Comparison of ENCODE assay signal across 8 cellular contexts in the genomic region with DNA sequence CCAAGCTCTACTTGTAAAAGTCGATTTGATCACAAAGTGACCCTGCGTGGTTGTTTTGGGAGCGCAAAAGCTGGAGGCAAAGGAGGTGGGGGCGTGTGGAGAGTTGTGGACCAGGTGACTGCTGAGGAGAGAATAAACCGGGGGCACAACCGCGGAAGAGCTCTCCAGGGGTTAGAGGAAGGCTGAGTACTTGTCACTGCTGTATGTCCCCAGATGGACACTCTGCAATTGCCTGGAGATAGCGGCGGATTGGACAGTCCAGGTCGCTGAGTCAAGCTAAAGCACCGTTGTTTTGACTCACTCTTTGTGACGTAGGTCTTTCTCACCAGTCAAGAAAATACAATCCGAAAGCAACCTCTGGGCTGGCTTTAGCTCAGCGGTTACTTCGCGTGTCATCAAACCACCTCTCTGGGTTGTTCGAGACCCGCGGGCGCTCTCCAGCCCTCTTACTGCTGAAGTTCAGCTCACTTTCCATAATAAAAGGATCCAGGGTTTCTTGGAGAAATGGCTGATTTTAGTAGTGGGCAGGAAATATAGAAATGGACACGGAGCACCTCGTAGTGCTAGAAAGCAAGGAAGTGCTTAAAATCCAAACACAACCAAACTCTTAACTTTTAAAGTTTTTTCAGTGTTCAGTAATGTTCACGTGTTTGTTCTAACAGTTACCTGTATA. TPM values are rescaled to one million over a fixed set of nuclear protein-coding genes. Genes with fewer than 3 reads are reported as not detected.
DNase-seq lines count a peak whose midpoint lies in the region; ATAC-seq and TF ChIP-seq lines count a peak whose summit lies in the region.

No MANE protein-coding gene starts in this region.

- no peak overlapping the region for H2AFZ ChIP-seq in ACC112 (ENCODE audit: low read length, unreplicated experiment)

- H3K4me1 ChIP-seq in ACC112 (ENCODE audit: control insufficient read depth, insufficient read depth, low read length, unreplicated experiment) = peaks cover 3% of the 10 kb centered on the region
- 0 out of 2 replicates have a peak, but pooled peaks cover 6% of the 10 kb centered on the region for H3K4me1 ChIP-seq in Panc1 (ENCODE audit: control insufficient read depth, insufficient read depth, low read length)

- in situ Hi-C loops in Panc1 (cut with HindIII; ENCODE audit: low pct_unique_long_range_greater_than_20kb, low sequenced_read_pairs) = no loop called here

- H3K79me2 ChIP-seq in ACC112 (ENCODE audit: control insufficient read depth, insufficient read depth, low read length, unreplicated experiment) = no peaks in the 10 kb centered on the region

- ATAC-seq in GM18907 (IDR thresholded peaks at IDR 0.05; ENCODE audit: unreplicated experiment) = peak; percentile 84
- peak; percentile 83 for ATAC-seq in HG03135 (IDR thresholded peaks at IDR 0.05; ENCODE audit: unreplicated experiment)
- ATAC-seq in Panc1 = peak; percentile 98

- intact Hi-C loops in Panc1 (cut with micrococcal nuclease; ENCODE audit: unreplicated experiment) = no loop called here

- peaks cover 22% of the 10 kb centered on the region for H3K27me3 Mint-ChIP-seq in progenitor cell of endocrine pancreas

- no peak overlapping the region for H3K27ac ChIP-seq in ACC112 (ENCODE audit: low read depth, low read length)
- peak overlapping the region; percentile 57; the same call in 1 of the 2 replicates for H3K27ac ChIP-seq in Panc1 (ENCODE audit: low read length)

- TF ChIP-seq CTCF in Panc1 (IDR thresholded peaks at IDR 0.05) = no peak
- TF ChIP-seq CTCF in progenitor cell of endocrine pancreas (IDR thresholded peaks at IDR 0.05; ENCODE audit: unreplicated experiment) = no peak

- BruUV-seq in Panc1 (replicated peaks; lab: Mats Ljungman, UMichigan) = no TSS peak

- H3K27ac Mint-ChIP-seq in progenitor cell of endocrine pancreas = peak overlapping the region; percentile 95

- H3K36me3 ChIP-seq in ACC112 (ENCODE audit: insufficient read depth, low read length) = no peaks in the 10 kb centered on the region
- H3K36me3 ChIP-seq in Panc1 (ENCODE audit: control insufficient read depth, insufficient read depth, low read length) = no peaks in the 10 kb centered on the region

- no peaks in the 10 kb centered on the region for H3K4me1 Mint-ChIP-seq in progenitor cell of endocrine pancreas (ENCODE audit: low read depth)

- H3K27me3 ChIP-seq in ACC112 (ENCODE audit: insufficient read depth, low read length) = 0 out of 2 replicates have a peak, but pooled peaks cover 7% of the 10 kb centered on the region
- H3K27me3 ChIP-seq in Panc1 (ENCODE audit: control insufficient read depth, insufficient read depth, low read length) = no peaks in the 10 kb centered on the region

- CTCF ChIA-PET in Panc1 (lab: Charles Lee) = interaction anchor here (0.8 kb wide), 1 partner anchor 34 kb away, joined by 5 read pairs; no protein-coding TSS in a partner anchor

- H3K36me3 Mint-ChIP-seq in progenitor cell of endocrine pancreas (ENCODE audit: insufficient read depth) = no peaks in the 10 kb centered on the region

- H3K9me3 ChIP-seq in Panc1 (ENCODE audit: control insufficient read depth, insufficient read depth, low read depth, low read length) = no peaks in the 10 kb centered on the region

- no peaks in the 10 kb centered on the region for H3K9me3 Mint-ChIP-seq in progenitor cell of endocrine pancreas (ENCODE audit: low read depth)

- POLR2A ChIA-PET in Panc1 (lab: Charles Lee) = no interaction called here

- H3K4me3 ChIP-seq in ACC112 (ENCODE audit: low read depth, low read length) = peak overlapping the region; percentile 67
- H3K4me3 ChIP-seq in Panc1 (ENCODE audit: low read depth in 2 of 2, low read length in 2 of 2) = peak overlapping the region; percentile 53 to 60

- peak overlapping the region; percentile 75 for H3K4me3 Mint-ChIP-seq in progenitor cell of endocrine pancreas (ENCODE audit: low read depth)

- DNase-seq in Panc1 (ENCODE audit: low read depth, low spot score) = peak; percentile 99
- peak; percentile 57 for DNase-seq in activated T-helper 9 cell treated with anti-CD3 and anti-CD28 coated beads, Interleukin-2, amount 50 U/mL, for 16 hours (ENCODE audit: low read depth)
- DNase-seq in foreskin melanocyte = peak; percentile 45
- DNase-seq in progenitor cell of endocrine pancreas (ENCODE audit: low spot score, unreplicated experiment) = peak; percentile 50
- no peak for DNase-seq in D341Med (ENCODE audit: low spot score)

RNA-seq across cellular contexts. Expression of a gene that starts 25.7 kb away (rescaled TPM):
- total RNA-seq in Panc1 (2021; ENCODE audit: unreplicated experiment) (62.2 TPM), progenitor cell of endocrine pancreas (67.6 and 67.7 TPM in 2 replicates)
- 80.7 TPM for polyA plus RNA-seq in Panc1 (2012; ENCODE audit: insufficient read length)

RNA-seq across cellular contexts. Expression of a gene that starts 34.7 kb away (rescaled TPM):
- 44.1 TPM for total RNA-seq in Panc1 (2021; ENCODE audit: unreplicated experiment)
- 35.9 TPM for polyA plus RNA-seq in Panc1 (2012; ENCODE audit: insufficient read length)
- 44.7 and 47.5 TPM in 2 replicates for total RNA-seq in progenitor cell of endocrine pancreas

RNA-seq across cellular contexts. Expression of a gene that starts 34.8 kb away (rescaled TPM):
- total RNA-seq in Panc1 (2021; ENCODE audit: unreplicated experiment) (76.4 TPM), progenitor cell of endocrine pancreas (77.7 and 78.9 TPM in 2 replicates)
- 81.5 TPM for polyA plus RNA-seq in Panc1 (2012; ENCODE audit: insufficient read length)

RNA-seq across cellular contexts. Expression of a gene that starts 52.6 kb away (rescaled TPM):
- total RNA-seq in Panc1 (2021; ENCODE audit: unreplicated experiment) = 1.8 TPM
- 3.9 TPM for polyA plus RNA-seq in Panc1 (2012; ENCODE audit: insufficient read length)
- 3.1 and 4.0 TPM in 2 replicates for total RNA-seq in progenitor cell of endocrine pancreas
